Comparison of ENCODE assay signal across 16 cellular contexts in genomic region chr3:195221876-195222617, GRCh38. TPM values are rescaled to one million over a fixed set of nuclear protein-coding genes. Genes with fewer than 3 reads are reported as not detected.
A peak's percentile ranks its signal among the peaks of the same experiment; 100 is the strongest.
DNase-seq lines count a peak whose midpoint lies in the region; TF ChIP-seq lines count a peak whose summit lies in the region.
"Had no signal": no experiment of that assay in that cellular context is flagged by ENCODE, and none has a peak within 500 bp of the region (broad histone marks: within the 10 kb centered on the region; RNA-seq: fewer than 3 reads in every experiment).

No MANE protein-coding gene starts in this region.

- no peak overlapping the region for H4K12ac ChIP-seq in trophoblast cell (ENCODE audit: low read depth, low read length)

- no peak overlapping the region for H3K23ac ChIP-seq in trophoblast cell (ENCODE audit: low read length)

- H3K4me3 ChIP-seq in esophagus muscularis mucosa (no peak overlapping the region), trophoblast cell (ENCODE audit: low read depth, low read length) (no peak overlapping the region), uterus (no peak overlapping the region)
- H3K4me3 ChIP-seq: GM23338, pancreas had no signal

- no peaks in the 10 kb centered on the region for H3K79me2 ChIP-seq in trophoblast cell (ENCODE audit: control insufficient read depth, insufficient read depth, low read length, poor library complexity)

- TF ChIP-seq POLR2A in esophagus muscularis mucosa (IDR thresholded peaks at IDR 0.05; ENCODE audit: low read depth) (no peak), uterus (IDR thresholded peaks at IDR 0.05) (no peak)

- no peak overlapping the region for H4K91ac ChIP-seq in trophoblast cell (ENCODE audit: low read depth, low read length)

- DNase-seq in activated effector memory CD4-positive, alpha-beta T cell treated with anti-CD3 and anti-CD28 coated beads, Interleukin-2, amount 50 U/mL, for 16 hours: peak; percentile 62
- no peak for DNase-seq in activated effector memory CD4-positive, alpha-beta T cell treated with Interleukin-2 at 50 U/mL for 16 hours
- no peak for DNase-seq in esophagus muscularis mucosa (ENCODE audit: extremely low spot score)
- no peak for DNase-seq in trophoblast cell
- DNase-seq in uterus: peak; percentile 12 to 16
- DNase-seq in amygdala (lab: John Stamatoyannopoulos, UW): no peak
- no peak for DNase-seq in COLO829 (ENCODE audit: low spot score)
- DNase-seq in medulla oblongata (ENCODE audit: extremely low spot score): no peak
- DNase-seq: activated CD4-positive, alpha-beta T cell treated with anti-CD3 and anti-CD28 coated beads for 48 hours; CD4-positive, CD25-positive, alpha-beta regulatory T cell; glutamatergic neuron; NCI-H2029; NCI-H524; pancreas had no signal

- TF ChIP-seq EP300 in esophagus muscularis mucosa (IDR thresholded peaks at IDR 0.05): no peak

- H4K8ac ChIP-seq in trophoblast cell (ENCODE audit: low read depth, low read length): no peak overlapping the region

- H3K9ac ChIP-seq in trophoblast cell (ENCODE audit: low read length): no peak overlapping the region

- H3K18ac ChIP-seq in trophoblast cell (ENCODE audit: low read length): peak overlapping the region; percentile 40

- H3K27ac ChIP-seq in esophagus muscularis mucosa (replicated peaks in 1 of 4): peak overlapping the region; percentile 77 to 86 (median 80)
- no peak overlapping the region for H3K27ac ChIP-seq in trophoblast cell (ENCODE audit: low read depth, low read length)
- H3K27ac ChIP-seq in uterus: peak overlapping the region; percentile 76 to 88
- H3K27ac ChIP-seq: epithelial cell of prostate, pancreas had no signal

- no peak overlapping the region for H2AFZ ChIP-seq in trophoblast cell (ENCODE audit: insufficient read depth, low read length, poor library complexity)
- H2AFZ ChIP-seq: GM23338 had no signal

- 79% methylated on average over 7 of the region's 15 CpGs for WGBS in esophagus muscularis mucosa
- no CpG with 5 or more reads among the region's 15 CpGs for WGBS in trophoblast cell (ENCODE audit: extremely low coverage, insufficient coverage, insufficient read length)

- H3K79me1 ChIP-seq in trophoblast cell (ENCODE audit: low read length): no peaks in the 10 kb centered on the region

- H2BK12ac ChIP-seq in trophoblast cell (ENCODE audit: low read length): no peak overlapping the region

- peak overlapping the region; percentile 18 for H2AK5ac ChIP-seq in trophoblast cell (ENCODE audit: low read length)

- no peak overlapping the region for H3K4ac ChIP-seq in trophoblast cell (ENCODE audit: low read depth, low read length)

- H2BK120ac ChIP-seq in trophoblast cell (ENCODE audit: insufficient read depth, low read length, poor library complexity): no peak overlapping the region

- TF ChIP-seq CTCF in esophagus muscularis mucosa (IDR thresholded peaks at IDR 0.05) (no peak), uterus (IDR thresholded peaks at IDR 0.05) (no peak)

- H2BK5ac ChIP-seq in trophoblast cell (ENCODE audit: low read depth, low read length, poor library complexity): no peak overlapping the region

- intact Hi-C loops in esophagus muscularis mucosa (cut with DNase I) (no loop called here), uterus (cut with DNase I; ENCODE audit: low total_unique reads) (no loop called here)

- no peak overlapping the region for H3K4me2 ChIP-seq in trophoblast cell (ENCODE audit: low read length)

- H3K36me3 ChIP-seq in esophagus muscularis mucosa (peaks cover 0 to 11% (median 3%) of the 10 kb centered on the region in 4 donors), trophoblast cell (ENCODE audit: control insufficient read depth in 1 of 2, insufficient read depth in 2 of 2, low read length in 2 of 2) (peaks cover 2% of the 10 kb centered on the region in 2 experiments), uterus (no peaks in the 10 kb centered on the region)
- H3K36me3 ChIP-seq: pancreas had no signal

- H3K4me1 ChIP-seq in esophagus muscularis mucosa (peaks cover 25 to 59% (median 48%) of the 10 kb centered on the region in 4 donors), trophoblast cell (ENCODE audit: control insufficient read depth in 1 of 2, insufficient read depth in 2 of 2, low read length in 2 of 2) (peaks cover 0 to 8% of the 10 kb centered on the region in 2 experiments), uterus (peaks cover 8 to 10% of the 10 kb centered on the region in 2 donors)
- H3K4me1 ChIP-seq: pancreas had no signal

- no peak overlapping the region for H3K14ac ChIP-seq in trophoblast cell (ENCODE audit: low read length)

- H3K9me3 ChIP-seq in esophagus muscularis mucosa: no peaks in the 10 kb centered on the region
- H3K9me3 ChIP-seq in trophoblast cell (ENCODE audit: insufficient read depth, low read depth, low read length): no peaks in the 10 kb centered on the region
- H3K9me3 ChIP-seq in uterus: no peaks in the 10 kb centered on the region
- H3K9me3 ChIP-seq: pancreas had no signal

- H3K27me3 ChIP-seq in esophagus muscularis mucosa (no peaks in the 10 kb centered on the region), trophoblast cell (ENCODE audit: insufficient read depth, low read length) (no peaks in the 10 kb centered on the region), uterus (no peaks in the 10 kb centered on the region)
- H3K27me3 ChIP-seq: pancreas had no signal

RNA-seq across cellular contexts. Expression of gene XXYLT1, which starts 48.9 kb away (rescaled TPM):
- total RNA-seq in esophagus muscularis mucosa (10 to 100 TPM in 3 of 4 donors, 1 to 10 TPM in 1; 8.8 to 18.5 (median 13.9) TPM), uterus (10 to 100 TPM; 10.6 to 52.5 (median 23.8) TPM)
- 15.3 and 15.4 TPM in 2 replicates for polyA plus RNA-seq in trophoblast cell (2013)

Comparison
In these comparisons a context has a peak if more than half of its experiments do, and no peak if none do; other contexts are left out.
1. DNase-seq: peak in activated effector memory CD4-positive, alpha-beta T cell treated with anti-CD3 and anti-CD28 coated beads, Interleukin-2, amount 50 U/mL, for 16 hours (single experiment) and uterus (2 of 2); none in activated effector memory CD4-positive, alpha-beta T cell treated with Interleukin-2 at 50 U/mL for 16 hours (single experiment), esophagus muscularis mucosa (single experiment), trophoblast cell (0 of 2), amygdala (0 of 56), COLO829 (single experiment) and medulla oblongata (single experiment).